Comparison of ENCODE assay signal across 8 cellular contexts in the genomic region with DNA sequence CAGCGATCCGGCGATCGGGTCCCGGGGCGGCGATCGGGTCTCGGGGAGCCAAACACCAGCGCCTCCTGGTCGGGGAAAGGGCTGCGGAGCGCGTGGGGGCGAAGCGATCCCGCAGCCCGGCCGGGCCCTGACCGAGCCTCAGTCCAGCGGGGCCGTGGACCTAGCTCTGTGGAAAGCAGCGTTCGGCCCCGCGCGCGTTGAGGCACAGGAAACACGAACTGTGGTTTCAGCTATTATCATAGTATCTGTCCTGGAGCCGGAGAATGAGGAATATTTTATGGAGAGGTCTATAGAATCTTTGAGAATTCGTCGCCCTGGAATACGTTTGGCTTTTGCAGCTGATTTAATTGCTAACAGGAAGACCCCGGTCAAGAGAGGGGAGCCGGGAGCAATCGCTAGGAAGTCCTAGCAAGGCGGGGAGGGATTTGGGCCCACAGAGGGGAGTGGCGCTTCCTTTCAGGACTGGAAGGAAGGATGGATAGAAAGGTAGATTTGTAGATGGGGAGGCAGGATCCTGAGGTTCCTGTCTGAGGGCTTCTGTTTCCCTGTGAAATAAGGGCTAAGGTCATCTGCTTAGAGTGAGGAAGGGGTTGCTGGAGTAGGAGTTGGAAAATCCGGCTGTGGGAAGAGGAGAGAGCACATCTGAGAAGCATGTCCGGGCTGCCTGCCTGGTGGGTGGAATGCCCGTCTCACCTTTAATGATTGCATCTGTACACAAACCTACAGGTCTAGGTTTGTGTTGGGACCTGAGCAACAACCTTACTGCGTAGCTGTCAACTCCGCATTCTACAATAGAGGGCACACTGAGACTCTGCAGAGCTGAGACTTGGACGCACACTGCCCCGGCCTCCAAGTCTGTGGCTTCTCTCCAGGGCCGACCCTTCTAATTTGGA. TPM values are rescaled to one million over a fixed set of nuclear protein-coding genes. Genes with fewer than 3 reads are reported as not detected.
DNase-seq lines count a peak whose midpoint lies in the region; ATAC-seq lines count a peak whose summit lies in the region.

No MANE protein-coding gene starts in this region.

- H3K4me1 ChIP-seq in esophagus (ENCODE audit: control insufficient read depth in 2 of 2, insufficient read depth in 2 of 2, low read length in 1 of 2), result peaks cover 0 to 6% of the 10 kb centered on the region in 2 donors

- WGBS in esophagus, 2 donors, result 4% methylated on average over 46 of the region's 46 CpGs

- H3K27me3 Mint-ChIP-seq in naive B cell, result no peaks in the 10 kb centered on the region

- H3K27ac Mint-ChIP-seq in naive B cell, result peak overlapping the region; percentile 2 to 94 (median 76)

- peak overlapping the region; percentile 64 to 88 for H3K4me3 ChIP-seq in esophagus (ENCODE audit: low read depth in 1 of 2, low read length in 2 of 2)

- peak overlapping the region; percentile 83 to 94 (median 90) for H3K4me3 Mint-ChIP-seq in naive B cell

- H3K27me3 ChIP-seq in esophagus (ENCODE audit: control insufficient read depth in 1 of 2, insufficient read depth in 2 of 2, low read length in 2 of 2), result no peaks in the 10 kb centered on the region

- DNase-seq in NCI-H82 (lab: John Stamatoyannopoulos, UW) (peak; percentile 60), NCI-H82 treated with DMSO at 0.1 percent for 48 hours (lab: John Stamatoyannopoulos, UW; ENCODE audit: unreplicated experiment) (no peak), SW480 (ENCODE audit: low spot score) (peak; percentile 25), naive B cell (peak; percentile 21), cortex of kidney (lab: John Stamatoyannopoulos, UW) (no peak)

- peaks cover 0 to 8% of the 10 kb centered on the region in 2 donors for H3K36me3 ChIP-seq in esophagus (ENCODE audit: control insufficient read depth in 2 of 2, insufficient read depth in 2 of 2, low read length in 1 of 2)

- H3K4me1 Mint-ChIP-seq in naive B cell, result peaks cover 15 to 21% (median 19%) of the 10 kb centered on the region in 3 donors

- H3K9me3 Mint-ChIP-seq in naive B cell, result no peaks in the 10 kb centered on the region

- ATAC-seq in HG03060 (IDR thresholded peaks at IDR 0.05; ENCODE audit: low read depth, unreplicated experiment) (peak; percentile 22), naive B cell (ENCODE audit: low read depth in 2 of 2) (peak; percentile 11 to 13), HG03159 (IDR thresholded peaks at IDR 0.05; ENCODE audit: unreplicated experiment) (no peak)

- no peaks in the 10 kb centered on the region for H3K36me3 Mint-ChIP-seq in naive B cell

- peak overlapping the region in 1 of 2 donors; percentile 65 for H3K27ac ChIP-seq in esophagus (ENCODE audit: low read depth in 2 of 2, low read length in 1 of 2)

- H3K9me3 ChIP-seq in esophagus (ENCODE audit: control insufficient read depth in 2 of 2, insufficient read depth in 1 of 2, low read depth in 1 of 2, low read length in 1 of 2), result no peaks in the 10 kb centered on the region

RNA-seq across cellular contexts. Expression of a gene that starts 0.8 kb away (rescaled TPM):
- 1 to 10 TPM; 4.2 to 4.6 TPM for polyA plus RNA-seq in esophagus
- 1 to 10 TPM in 5 of 6 donors, not detected in 1; 1.8 to 5.0 (median 2.8) TPM for polyA plus RNA-seq in naive B cell (ENCODE audit: low read depth in 6 of 6)

RNA-seq across cellular contexts. Expression of a gene that starts 29.9 kb away (rescaled TPM):
- polyA plus RNA-seq in esophagus (1 to 10 TPM; 3.7 to 6.0 TPM), naive B cell (ENCODE audit: low read depth in 6 of 6) (1 to 10 TPM in 1 of 6 donors, under 1 TPM in 3, not detected in 2; 0.16 to 1.7 (median 0.58) TPM)

RNA-seq across cellular contexts. Expression of a gene that starts 41.1 kb away (rescaled TPM):
- under 1 TPM in 1 of 2 donors, not detected in 1; 0.06 TPM for polyA plus RNA-seq in esophagus
- not detected for polyA plus RNA-seq in naive B cell (ENCODE audit: low read depth in 6 of 6)

RNA-seq across cellular contexts. Expression of a gene that starts 44.9 kb away (rescaled TPM):
- 1 to 10 TPM; 1.3 to 2.8 TPM for polyA plus RNA-seq in esophagus
- 1 to 10 TPM in 4 of 6 donors, under 1 TPM in 2; 0.22 to 3.3 (median 2.5) TPM for polyA plus RNA-seq in naive B cell (ENCODE audit: low read depth in 6 of 6)

Comparison
In these comparisons a context has a peak if more than half of its experiments do, and no peak if none do; other contexts are left out.
1. DNase-seq: peak in NCI-H82 (single experiment), SW480 (single experiment) and naive B cell (single experiment); none in NCI-H82 treated with DMSO at 0.1 percent for 48 hours (single experiment) and cortex of kidney (single experiment).